In the genomic region with DNA sequence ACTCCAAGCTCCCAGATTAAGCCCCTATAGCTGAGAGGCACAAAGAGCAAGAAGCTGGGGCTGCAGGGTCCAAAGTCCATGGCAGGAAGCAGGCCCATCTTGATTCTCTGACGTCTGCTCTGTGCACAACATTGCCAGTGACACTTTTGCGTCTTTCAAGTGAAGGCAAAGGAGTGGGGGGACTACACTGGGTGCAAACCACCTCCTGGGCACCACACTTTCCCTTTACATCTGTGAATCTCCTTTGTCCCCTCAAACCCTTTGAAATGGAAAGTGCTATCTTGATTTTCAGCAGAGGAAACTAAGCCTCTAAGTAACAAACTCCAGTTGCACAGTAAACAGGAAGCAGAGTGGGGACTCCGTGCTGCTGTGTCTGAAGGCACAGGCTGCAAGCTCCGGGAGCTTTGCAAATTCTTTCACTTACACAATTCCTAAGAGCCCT, we compare ENCODE assay signal across 15 cellular contexts.
DNase-seq lines count a peak whose midpoint lies in the region; ATAC-seq and TF ChIP-seq lines count a peak whose summit lies in the region.
"Had no signal": no experiment of that assay in that cellular context is flagged by ENCODE, and none has a peak within 500 bp of the region (broad histone marks: within the 10 kb centered on the region; RNA-seq: fewer than 3 reads in every experiment).

No MANE protein-coding gene starts in this region.

- DNase-seq in activated naive CD8-positive, alpha-beta T cell treated with anti-CD3 and anti-CD28 coated beads, Interleukin-2, amount 10 ng/mL, durations not matched to agents 7 days and 5 days: no peak
- DNase-seq in activated naive CD8-positive, alpha-beta T cell treated with anti-CD3 and anti-CD28 coated beads, Interleukin-2, amount 50 U/mL, for 24 hours: no peak
- no peak for DNase-seq in WTC11 (ENCODE audit: low spot score)
- DNase-seq in left colon: no peak
- DNase-seq in stomach: peak; percentile 28
- DNase-seq in NCI-H82 treated with DMSO at 0.1 percent for 48 hours (lab: John Stamatoyannopoulos, UW; ENCODE audit: unreplicated experiment): no peak
- DNase-seq in psoas muscle: no peak
- DNase-seq: activated CD4-positive, alpha-beta T cell treated with anti-CD3 and anti-CD28 coated beads, Interleukin-2, amount 50 U/mL, for 48 hours; dermis blood vessel endothelial cell; mucosa of descending colon; NCI-H1417 treated with DMSO at 0.1 percent for 48 hours had no signal

- no peak for ATAC-seq in activated naive CD8-positive, alpha-beta T cell treated with anti-CD3 and anti-CD28 coated beads, Interleukin-2, amount 10 ng/mL, durations not matched to agents 7 days and 5 days (ENCODE audit: low read depth)
- no peak for ATAC-seq in activated naive CD8-positive, alpha-beta T cell treated with anti-CD3 and anti-CD28 coated beads, Interleukin-2, amount 50 U/mL, for 24 hours
- ATAC-seq in WTC11: peak; percentile 75
- peak; percentile 49 for ATAC-seq in left colon
- no peak for ATAC-seq in psoas muscle
- ATAC-seq in GM18907 (IDR thresholded peaks at IDR 0.05; ENCODE audit: unreplicated experiment): no peak
- ATAC-seq: gastroesophageal sphincter, mucosa of descending colon had no signal

- peaks cover 3% of the 10 kb centered on the region for H3K4me1 Mint-ChIP-seq in activated naive CD8-positive, alpha-beta T cell treated with anti-CD3 and anti-CD28 coated beads, Interleukin-2, amount 10 ng/mL, durations not matched to agents 7 days and 5 days
- peaks cover 7% of the 10 kb centered on the region for H3K4me1 Mint-ChIP-seq in activated naive CD8-positive, alpha-beta T cell treated with anti-CD3 and anti-CD28 coated beads, Interleukin-2, amount 50 U/mL, for 24 hours
- peaks cover 54% of the 10 kb centered on the region for H3K4me1 Mint-ChIP-seq in WTC11
- H3K4me1 Mint-ChIP-seq: activated naive CD4-positive, alpha-beta T cell treated with anti-CD3 and anti-CD28 coated beads, Interleukin-2, amount 50 U/mL, for 24 hours had no signal

- peaks cover 3 to 34% (median 18%) of the 10 kb centered on the region in 4 donors for H3K4me1 ChIP-seq in stomach
- H3K4me1 ChIP-seq in psoas muscle: no peaks in the 10 kb centered on the region
- H3K4me1 ChIP-seq: gastroesophageal sphincter, vagina had no signal

- H3K27ac ChIP-seq in stomach: no peak overlapping the region
- no peak overlapping the region for H3K27ac ChIP-seq in psoas muscle
- H3K27ac ChIP-seq: vagina had no signal

- POLR2A ChIA-PET in activated naive CD8-positive, alpha-beta T cell treated with anti-CD3 and anti-CD28 coated beads, Interleukin-2, amount 10 ng/mL, durations not matched to agents 7 days and 5 days (lab: Charles Lee): no interaction called here
- POLR2A ChIA-PET in WTC11 (lab: Charles Lee): interaction anchor here (0.6 kb wide), 1 partner anchor 34 kb away, joined by 3 read pairs; no protein-coding TSS in a partner anchor

- H3K27me3 Mint-ChIP-seq in activated naive CD8-positive, alpha-beta T cell treated with anti-CD3 and anti-CD28 coated beads, Interleukin-2, amount 10 ng/mL, durations not matched to agents 7 days and 5 days: no peaks in the 10 kb centered on the region
- H3K27me3 Mint-ChIP-seq in activated naive CD8-positive, alpha-beta T cell treated with anti-CD3 and anti-CD28 coated beads, Interleukin-2, amount 50 U/mL, for 24 hours: peaks cover 3% of the 10 kb centered on the region
- H3K27me3 Mint-ChIP-seq in WTC11 (ENCODE audit: low read depth): no peaks in the 10 kb centered on the region
- H3K27me3 Mint-ChIP-seq: activated naive CD4-positive, alpha-beta T cell treated with anti-CD3 and anti-CD28 coated beads, Interleukin-2, amount 50 U/mL, for 24 hours had no signal

- CTCF ChIA-PET in WTC11 (lab: Charles Lee): interaction anchor here (0.6 to 2.3 kb wide), 2 partner anchors 27 to 1317 kb away, joined by 6 read pairs; no protein-coding TSS in a partner anchor

- no peaks in the 10 kb centered on the region for H3K9me3 ChIP-seq in stomach
- H3K9me3 ChIP-seq in psoas muscle: no peaks in the 10 kb centered on the region
- H3K9me3 ChIP-seq: gastroesophageal sphincter, mucosa of descending colon, vagina had no signal

- TF ChIP-seq POLR2A in stomach (IDR thresholded peaks at IDR 0.05): no peak

- intact Hi-C loops in left colon (cut with DNase I, micrococcal nuclease): no loop called here
- intact Hi-C loops in stomach (cut with DNase I; ENCODE audit: low total_unique reads): no loop called here
- intact Hi-C loops in psoas muscle (cut with DNase I): no loop called here

- H3K27ac Mint-ChIP-seq in activated naive CD8-positive, alpha-beta T cell treated with anti-CD3 and anti-CD28 coated beads, Interleukin-2, amount 10 ng/mL, durations not matched to agents 7 days and 5 days: peak overlapping the region; percentile 71
- H3K27ac Mint-ChIP-seq in activated naive CD8-positive, alpha-beta T cell treated with anti-CD3 and anti-CD28 coated beads, Interleukin-2, amount 50 U/mL, for 24 hours: no peak overlapping the region
- peak overlapping the region; percentile 11 for H3K27ac Mint-ChIP-seq in WTC11
- H3K27ac Mint-ChIP-seq: activated naive CD4-positive, alpha-beta T cell treated with anti-CD3 and anti-CD28 coated beads, Interleukin-2, amount 50 U/mL, for 24 hours had no signal

- 10 to 46% (median 27%) methylated on average over 3 to 4 of the region's 4 CpGs for WGBS in stomach, 5 donors
- 58 to 68% (median 62%) methylated on average over 4 of the region's 4 CpGs for WGBS in psoas muscle, 3 donors

- H3K9me3 Mint-ChIP-seq in activated naive CD8-positive, alpha-beta T cell treated with anti-CD3 and anti-CD28 coated beads, Interleukin-2, amount 10 ng/mL, durations not matched to agents 7 days and 5 days: no peaks in the 10 kb centered on the region
- H3K9me3 Mint-ChIP-seq in activated naive CD8-positive, alpha-beta T cell treated with anti-CD3 and anti-CD28 coated beads, Interleukin-2, amount 50 U/mL, for 24 hours: peaks cover 14% of the 10 kb centered on the region
- peaks cover 15% of the 10 kb centered on the region for H3K9me3 Mint-ChIP-seq in WTC11
- H3K9me3 Mint-ChIP-seq: activated naive CD4-positive, alpha-beta T cell treated with anti-CD3 and anti-CD28 coated beads, Interleukin-2, amount 50 U/mL, for 24 hours had no signal

- no peak for TF ChIP-seq EP300 in stomach (IDR thresholded peaks at IDR 0.05)

- H3K27me3 ChIP-seq in stomach: no peaks in the 10 kb centered on the region
- no peaks in the 10 kb centered on the region for H3K27me3 ChIP-seq in psoas muscle (ENCODE audit: insufficient read depth in 3 of 3, low read length in 2 of 3)
- H3K27me3 ChIP-seq: gastroesophageal sphincter, vagina had no signal

- H3K4me3 Mint-ChIP-seq in activated naive CD8-positive, alpha-beta T cell treated with anti-CD3 and anti-CD28 coated beads, Interleukin-2, amount 10 ng/mL, durations not matched to agents 7 days and 5 days: peak overlapping the region; percentile 20
- H3K4me3 Mint-ChIP-seq in activated naive CD8-positive, alpha-beta T cell treated with anti-CD3 and anti-CD28 coated beads, Interleukin-2, amount 50 U/mL, for 24 hours: no peak overlapping the region
- peak overlapping the region; percentile 37 for H3K4me3 Mint-ChIP-seq in WTC11
- H3K4me3 Mint-ChIP-seq: activated naive CD4-positive, alpha-beta T cell treated with anti-CD3 and anti-CD28 coated beads, Interleukin-2, amount 50 U/mL, for 24 hours had no signal

- no peaks in the 10 kb centered on the region for H3K36me3 ChIP-seq in stomach
- peaks cover 0 to 3% of the 10 kb centered on the region in 2 donors for H3K36me3 ChIP-seq in psoas muscle (ENCODE audit: insufficient read depth in 1 of 2, low read depth in 1 of 2)
- H3K36me3 ChIP-seq: gastroesophageal sphincter, vagina had no signal

- no peak for TF ChIP-seq CTCF in WTC11 (IDR thresholded peaks at IDR 0.05)
- no peak for TF ChIP-seq CTCF in stomach (IDR thresholded peaks at IDR 0.05)
- TF ChIP-seq CTCF in psoas muscle (IDR thresholded peaks at IDR 0.05): no peak

- no peaks in the 10 kb centered on the region for H3K36me3 Mint-ChIP-seq in activated naive CD8-positive, alpha-beta T cell treated with anti-CD3 and anti-CD28 coated beads, Interleukin-2, amount 10 ng/mL, durations not matched to agents 7 days and 5 days
- H3K36me3 Mint-ChIP-seq in activated naive CD8-positive, alpha-beta T cell treated with anti-CD3 and anti-CD28 coated beads, Interleukin-2, amount 50 U/mL, for 24 hours (ENCODE audit: low read depth): no peaks in the 10 kb centered on the region
- H3K36me3 Mint-ChIP-seq in WTC11: peaks cover 3% of the 10 kb centered on the region
- H3K36me3 Mint-ChIP-seq: activated naive CD4-positive, alpha-beta T cell treated with anti-CD3 and anti-CD28 coated beads, Interleukin-2, amount 50 U/mL, for 24 hours had no signal

- no peak overlapping the region for H3K4me3 ChIP-seq in stomach
- H3K4me3 ChIP-seq in psoas muscle: no peak overlapping the region
- H3K4me3 ChIP-seq: gastroesophageal sphincter, mucosa of descending colon, vagina had no signal

TF ChIP-seq in WTC11, 78 proteins besides CTCF, POLR2A, EP300 and RAD21 (continues in another document):
- no peak for TF ChIP-seq NFE2L1 (CRISPR knock-in tag; IDR thresholded peaks at IDR 0.05)
- TF ChIP-seq, protein P1, sequence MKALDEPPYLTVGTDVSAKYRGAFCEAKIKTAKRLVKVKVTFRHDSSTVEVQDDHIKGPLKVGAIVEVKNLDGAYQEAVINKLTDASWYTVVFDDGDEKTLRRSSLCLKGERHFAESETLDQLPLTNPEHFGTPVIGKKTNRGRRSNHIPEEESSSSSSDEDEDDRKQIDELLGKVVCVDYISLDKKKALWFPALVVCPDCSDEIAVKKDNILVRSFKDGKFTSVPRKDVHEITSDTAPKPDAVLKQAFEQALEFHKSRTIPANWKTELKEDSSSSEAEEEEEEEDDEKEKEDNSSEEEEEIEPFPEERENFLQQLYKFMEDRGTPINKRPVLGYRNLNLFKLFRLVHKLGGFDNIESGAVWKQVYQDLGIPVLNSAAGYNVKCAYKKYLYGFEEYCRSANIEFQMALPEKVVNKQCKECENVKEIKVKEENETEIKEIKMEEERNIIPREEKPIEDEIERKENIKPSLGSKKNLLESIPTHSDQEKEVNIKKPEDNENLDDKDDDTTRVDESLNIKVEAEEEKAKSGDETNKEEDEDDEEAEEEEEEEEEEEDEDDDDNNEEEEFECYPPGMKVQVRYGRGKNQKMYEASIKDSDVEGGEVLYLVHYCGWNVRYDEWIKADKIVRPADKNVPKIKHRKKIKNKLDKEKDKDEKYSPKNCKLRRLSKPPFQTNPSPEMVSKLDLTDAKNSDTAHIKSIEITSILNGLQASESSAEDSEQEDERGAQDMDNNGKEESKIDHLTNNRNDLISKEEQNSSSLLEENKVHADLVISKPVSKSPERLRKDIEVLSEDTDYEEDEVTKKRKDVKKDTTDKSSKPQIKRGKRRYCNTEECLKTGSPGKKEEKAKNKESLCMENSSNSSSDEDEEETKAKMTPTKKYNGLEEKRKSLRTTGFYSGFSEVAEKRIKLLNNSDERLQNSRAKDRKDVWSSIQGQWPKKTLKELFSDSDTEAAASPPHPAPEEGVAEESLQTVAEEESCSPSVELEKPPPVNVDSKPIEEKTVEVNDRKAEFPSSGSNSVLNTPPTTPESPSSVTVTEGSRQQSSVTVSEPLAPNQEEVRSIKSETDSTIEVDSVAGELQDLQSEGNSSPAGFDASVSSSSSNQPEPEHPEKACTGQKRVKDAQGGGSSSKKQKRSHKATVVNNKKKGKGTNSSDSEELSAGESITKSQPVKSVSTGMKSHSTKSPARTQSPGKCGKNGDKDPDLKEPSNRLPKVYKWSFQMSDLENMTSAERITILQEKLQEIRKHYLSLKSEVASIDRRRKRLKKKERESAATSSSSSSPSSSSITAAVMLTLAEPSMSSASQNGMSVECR (CRISPR knock-in tag; IDR thresholded peaks at IDR 0.05; ENCODE audit: borderline replicate concordance): no peak

Comparison
In these comparisons a context has a peak if more than half of its experiments do, and no peak if none do; other contexts are left out.
1. ATAC-seq: peak in WTC11 (single experiment) and left colon (single experiment); none in activated naive CD8-positive, alpha-beta T cell treated with anti-CD3 and anti-CD28 coated beads, Interleukin-2, amount 10 ng/mL, durations not matched to agents 7 days and 5 days (single experiment), activated naive CD8-positive, alpha-beta T cell treated with anti-CD3 and anti-CD28 coated beads, Interleukin-2, amount 50 U/mL, for 24 hours (single experiment), psoas muscle (0 of 4) and GM18907 (single experiment).